In genomic region chr17:40548982-40549680, GRCh38 we compare ENCODE assay signal across 1 cellular context.
TF ChIP-seq lines count a peak whose summit lies in the region.

No MANE protein-coding gene starts in this region.

TF ChIP-seq in HepG2, 621 proteins besides CTCF, POLR2A, EP300 and RAD21 (continues in another document):
- TF ChIP-seq HOXA7 (CRISPR knock-in tag; IDR thresholded peaks at IDR 0.05) (no peak), DNMT1 (CRISPR knock-in tag; IDR thresholded peaks at IDR 0.05) (peak; percentile 37; the same call in 1 of the 2 replicates), MEIS1 (CRISPR knock-in tag; IDR thresholded peaks at IDR 0.05; ENCODE audit: borderline replicate concordance) (peak; percentile 98), MED1 (CRISPR knock-in tag; IDR thresholded peaks at IDR 0.05) (peak; percentile 98), RBAK (CRISPR knock-in tag; IDR thresholded peaks at IDR 0.05) (no peak), HOXA9 (CRISPR knock-in tag; IDR thresholded peaks at IDR 0.05; ENCODE audit: borderline replicate concordance) (no peak), ZBTB42 (CRISPR knock-in tag; IDR thresholded peaks at IDR 0.05) (no peak), TEAD2 (CRISPR knock-in tag; IDR thresholded peaks at IDR 0.05) (no peak), ZFP62 (CRISPR knock-in tag; IDR thresholded peaks at IDR 0.05) (no peak), AGO1 (IDR thresholded peaks at IDR 0.05; ENCODE audit: low read depth, low read length, poor library complexity, severe bottlenecking) (no peak), ZNF557 (CRISPR knock-in tag; IDR thresholded peaks at IDR 0.05) (peak; percentile 40; the same call in 1 of the 2 replicates), ZNF253 (CRISPR knock-in tag; IDR thresholded peaks at IDR 0.05; ENCODE audit: borderline replicate concordance) (no peak), ZNF580 (CRISPR knock-in tag; IDR thresholded peaks at IDR 0.05; ENCODE audit: borderline replicate concordance, low read depth) (peak; percentile 99), ZNF644 (CRISPR knock-in tag; IDR thresholded peaks at IDR 0.05; ENCODE audit: low read depth) (peak; percentile 87), MXD4 (CRISPR knock-in tag; IDR thresholded peaks at IDR 0.05) (peak; percentile 78), ZMYM3 (CRISPR knock-in tag; IDR thresholded peaks at IDR 0.05) (peak; percentile 98), LCORL (IDR thresholded peaks at IDR 0.05) (no peak), LCORL (CRISPR knock-in tag; IDR thresholded peaks at IDR 0.05) (peak; percentile 96), ZNF784 (CRISPR knock-in tag; IDR thresholded peaks at IDR 0.05; ENCODE audit: borderline replicate concordance) (peak; percentile 86; the same call in 1 of the 2 replicates), ZNF274 (CRISPR knock-in tag; IDR thresholded peaks at IDR 0.05) (no peak), ZFP82 (CRISPR knock-in tag; IDR thresholded peaks at IDR 0.05; ENCODE audit: borderline replicate concordance) (no peak), ZNF574 (CRISPR knock-in tag; IDR thresholded peaks at IDR 0.05) (peak; percentile 85), MXI1 (IDR thresholded peaks at IDR 0.05; ENCODE audit: borderline replicate concordance, low read depth, low read length) (peak; percentile 77; the same call in 1 of the 3 replicates), TGIF2 (CRISPR knock-in tag; IDR thresholded peaks at IDR 0.05) (peak; percentile 90), TBX2 (CRISPR knock-in tag; IDR thresholded peaks at IDR 0.05; ENCODE audit: borderline replicate concordance) (peak; percentile 93), ARNT (IDR thresholded peaks at IDR 0.05) (no peak), ZNF773 (CRISPR knock-in tag; IDR thresholded peaks at IDR 0.05; ENCODE audit: borderline replicate concordance) (peak; percentile 3; the same call in 1 of the 2 replicates), ZNF879 (CRISPR knock-in tag; IDR thresholded peaks at IDR 0.05) (no peak), KDM1A (CRISPR knock-in tag; IDR thresholded peaks at IDR 0.05) (peak; percentile 97), ZNF124 (CRISPR knock-in tag; IDR thresholded peaks at IDR 0.05) (peak; percentile 89), CREB1 (IDR thresholded peaks at IDR 0.05) (0 out of 2 replicates have a peak, but pooled peaks have one; percentile 25), CREB1 (CRISPR knock-in tag; IDR thresholded peaks at IDR 0.05) (peak; percentile 80), ZMAT3 (CRISPR knock-in tag; conservative IDR thresholded peaks at IDR 0.05) (peak; percentile 91), STAG1 (CRISPR knock-in tag; IDR thresholded peaks at IDR 0.05) (no peak), SOX6 (IDR thresholded peaks at IDR 0.05) (no peak), SOX6 (CRISPR knock-in tag; IDR thresholded peaks at IDR 0.05) (peak; percentile 95), PCBP1 (IDR thresholded peaks at IDR 0.05; ENCODE audit: borderline replicate concordance, low read depth, low read length) (no peak), ZNF629 (CRISPR knock-in tag; conservative IDR thresholded peaks at IDR 0.05) (peak; percentile 87), NFAT5 (CRISPR knock-in tag; IDR thresholded peaks at IDR 0.05) (peak; percentile 45; the same call in 1 of the 2 replicates), XRCC5 (optimal IDR thresholded peaks at IDR 0.05; ENCODE audit: low read length) (peak; percentile 73), ZNF761 (CRISPR knock-in tag; conservative IDR thresholded peaks at IDR 0.05) (peak; percentile 82; the same call in 1 of the 2 replicates), ZNF383 (CRISPR knock-in tag; IDR thresholded peaks at IDR 0.05; ENCODE audit: borderline replicate concordance) (peak; percentile 42; the same call in 1 of the 2 replicates), JUN (CRISPR knock-in tag; IDR thresholded peaks at IDR 0.05) (peak; percentile 90)
- TF ChIP-seq, protein P1, sequence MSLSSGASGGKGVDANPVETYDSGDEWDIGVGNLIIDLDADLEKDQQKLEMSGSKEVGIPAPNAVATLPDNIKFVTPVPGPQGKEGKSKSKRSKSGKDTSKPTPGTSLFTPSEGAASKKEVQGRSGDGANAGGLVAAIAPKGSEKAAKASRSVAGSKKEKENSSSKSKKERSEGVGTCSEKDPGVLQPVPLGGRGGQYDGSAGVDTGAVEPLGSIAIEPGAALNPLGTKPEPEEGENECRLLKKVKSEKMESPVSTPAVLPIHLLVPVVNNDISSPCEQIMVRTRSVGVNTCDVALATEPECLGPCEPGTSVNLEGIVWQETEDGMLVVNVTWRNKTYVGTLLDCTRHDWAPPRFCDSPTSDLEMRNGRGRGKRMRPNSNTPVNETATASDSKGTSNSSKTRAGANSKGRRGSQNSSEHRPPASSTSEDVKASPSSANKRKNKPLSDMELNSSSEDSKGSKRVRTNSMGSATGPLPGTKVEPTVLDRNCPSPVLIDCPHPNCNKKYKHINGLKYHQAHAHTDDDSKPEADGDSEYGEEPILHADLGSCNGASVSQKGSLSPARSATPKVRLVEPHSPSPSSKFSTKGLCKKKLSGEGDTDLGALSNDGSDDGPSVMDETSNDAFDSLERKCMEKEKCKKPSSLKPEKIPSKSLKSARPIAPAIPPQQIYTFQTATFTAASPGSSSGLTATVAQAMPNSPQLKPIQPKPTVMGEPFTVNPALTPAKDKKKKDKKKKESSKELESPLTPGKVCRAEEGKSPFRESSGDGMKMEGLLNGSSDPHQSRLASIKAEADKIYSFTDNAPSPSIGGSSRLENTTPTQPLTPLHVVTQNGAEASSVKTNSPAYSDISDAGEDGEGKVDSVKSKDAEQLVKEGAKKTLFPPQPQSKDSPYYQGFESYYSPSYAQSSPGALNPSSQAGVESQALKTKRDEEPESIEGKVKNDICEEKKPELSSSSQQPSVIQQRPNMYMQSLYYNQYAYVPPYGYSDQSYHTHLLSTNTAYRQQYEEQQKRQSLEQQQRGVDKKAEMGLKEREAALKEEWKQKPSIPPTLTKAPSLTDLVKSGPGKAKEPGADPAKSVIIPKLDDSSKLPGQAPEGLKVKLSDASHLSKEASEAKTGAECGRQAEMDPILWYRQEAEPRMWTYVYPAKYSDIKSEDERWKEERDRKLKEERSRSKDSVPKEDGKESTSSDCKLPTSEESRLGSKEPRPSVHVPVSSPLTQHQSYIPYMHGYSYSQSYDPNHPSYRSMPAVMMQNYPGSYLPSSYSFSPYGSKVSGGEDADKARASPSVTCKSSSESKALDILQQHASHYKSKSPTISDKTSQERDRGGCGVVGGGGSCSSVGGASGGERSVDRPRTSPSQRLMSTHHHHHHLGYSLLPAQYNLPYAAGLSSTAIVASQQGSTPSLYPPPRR (CRISPR knock-in tag; IDR thresholded peaks at IDR 0.05; ENCODE audit: borderline replicate concordance): peak; percentile 98
- TF ChIP-seq, protein P2, sequence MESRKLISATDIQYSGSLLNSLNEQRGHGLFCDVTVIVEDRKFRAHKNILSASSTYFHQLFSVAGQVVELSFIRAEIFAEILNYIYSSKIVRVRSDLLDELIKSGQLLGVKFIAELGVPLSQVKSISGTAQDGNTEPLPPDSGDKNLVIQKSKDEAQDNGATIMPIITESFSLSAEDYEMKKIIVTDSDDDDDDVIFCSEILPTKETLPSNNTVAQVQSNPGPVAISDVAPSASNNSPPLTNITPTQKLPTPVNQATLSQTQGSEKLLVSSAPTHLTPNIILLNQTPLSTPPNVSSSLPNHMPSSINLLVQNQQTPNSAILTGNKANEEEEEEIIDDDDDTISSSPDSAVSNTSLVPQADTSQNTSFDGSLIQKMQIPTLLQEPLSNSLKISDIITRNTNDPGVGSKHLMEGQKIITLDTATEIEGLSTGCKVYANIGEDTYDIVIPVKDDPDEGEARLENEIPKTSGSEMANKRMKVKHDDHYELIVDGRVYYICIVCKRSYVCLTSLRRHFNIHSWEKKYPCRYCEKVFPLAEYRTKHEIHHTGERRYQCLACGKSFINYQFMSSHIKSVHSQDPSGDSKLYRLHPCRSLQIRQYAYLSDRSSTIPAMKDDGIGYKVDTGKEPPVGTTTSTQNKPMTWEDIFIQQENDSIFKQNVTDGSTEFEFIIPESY (CRISPR knock-in tag; IDR thresholded peaks at IDR 0.05): peak; percentile 78
- TF ChIP-seq, protein P3, sequence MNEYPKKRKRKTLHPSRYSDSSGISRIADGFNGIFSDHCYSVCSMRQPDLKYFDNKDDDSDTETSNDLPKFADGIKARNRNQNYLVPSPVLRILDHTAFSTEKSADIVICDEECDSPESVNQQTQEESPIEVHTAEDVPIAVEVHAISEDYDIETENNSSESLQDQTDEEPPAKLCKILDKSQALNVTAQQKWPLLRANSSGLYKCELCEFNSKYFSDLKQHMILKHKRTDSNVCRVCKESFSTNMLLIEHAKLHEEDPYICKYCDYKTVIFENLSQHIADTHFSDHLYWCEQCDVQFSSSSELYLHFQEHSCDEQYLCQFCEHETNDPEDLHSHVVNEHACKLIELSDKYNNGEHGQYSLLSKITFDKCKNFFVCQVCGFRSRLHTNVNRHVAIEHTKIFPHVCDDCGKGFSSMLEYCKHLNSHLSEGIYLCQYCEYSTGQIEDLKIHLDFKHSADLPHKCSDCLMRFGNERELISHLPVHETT (CRISPR knock-in tag; conservative IDR thresholded peaks at IDR 0.05): peak; percentile 93
- TF ChIP-seq, protein P4, sequence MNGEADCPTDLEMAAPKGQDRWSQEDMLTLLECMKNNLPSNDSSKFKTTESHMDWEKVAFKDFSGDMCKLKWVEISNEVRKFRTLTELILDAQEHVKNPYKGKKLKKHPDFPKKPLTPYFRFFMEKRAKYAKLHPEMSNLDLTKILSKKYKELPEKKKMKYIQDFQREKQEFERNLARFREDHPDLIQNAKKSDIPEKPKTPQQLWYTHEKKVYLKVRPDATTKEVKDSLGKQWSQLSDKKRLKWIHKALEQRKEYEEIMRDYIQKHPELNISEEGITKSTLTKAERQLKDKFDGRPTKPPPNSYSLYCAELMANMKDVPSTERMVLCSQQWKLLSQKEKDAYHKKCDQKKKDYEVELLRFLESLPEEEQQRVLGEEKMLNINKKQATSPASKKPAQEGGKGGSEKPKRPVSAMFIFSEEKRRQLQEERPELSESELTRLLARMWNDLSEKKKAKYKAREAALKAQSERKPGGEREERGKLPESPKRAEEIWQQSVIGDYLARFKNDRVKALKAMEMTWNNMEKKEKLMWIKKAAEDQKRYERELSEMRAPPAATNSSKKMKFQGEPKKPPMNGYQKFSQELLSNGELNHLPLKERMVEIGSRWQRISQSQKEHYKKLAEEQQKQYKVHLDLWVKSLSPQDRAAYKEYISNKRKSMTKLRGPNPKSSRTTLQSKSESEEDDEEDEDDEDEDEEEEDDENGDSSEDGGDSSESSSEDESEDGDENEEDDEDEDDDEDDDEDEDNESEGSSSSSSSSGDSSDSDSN (CRISPR knock-in tag; IDR thresholded peaks at IDR 0.05): peak; percentile 74
